ENCODE assay signal across 14 cellular contexts in the genomic region with DNA sequence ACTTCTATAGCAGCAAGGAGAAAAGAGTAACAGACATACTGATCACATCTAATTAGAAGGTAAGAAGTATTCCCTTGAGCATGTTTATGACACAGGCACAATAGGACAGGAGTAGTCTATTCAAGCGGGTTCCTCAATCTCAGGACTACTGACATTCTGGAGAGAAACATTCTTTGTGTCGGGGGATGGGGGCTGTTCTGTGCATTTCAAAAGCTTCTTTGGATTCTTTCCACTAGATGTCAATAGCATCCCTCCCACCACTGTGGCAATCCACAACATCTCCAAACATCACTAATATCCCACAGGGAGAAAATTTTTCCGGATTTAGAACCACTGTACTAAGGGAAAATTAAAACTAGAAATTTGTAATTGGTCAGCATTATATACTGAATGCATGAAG. TPM values are rescaled to one million over a fixed set of nuclear protein-coding genes. Genes with fewer than 3 reads are reported as not detected.
DNase-seq lines count a peak whose midpoint lies in the region; ATAC-seq and TF ChIP-seq lines count a peak whose summit lies in the region.
"Had no signal": no experiment of that assay in that cellular context is flagged by ENCODE, and none has a peak within 500 bp of the region (broad histone marks: within the 10 kb centered on the region; RNA-seq: fewer than 3 reads in every experiment).

No MANE protein-coding gene starts in this region.

- H3K9me3 Mint-ChIP-seq in chondrocyte (ENCODE audit: low read depth), result peaks cover 5% of the 10 kb centered on the region
- H3K9me3 Mint-ChIP-seq: activated T-helper 1 cell treated with anti-CD3 and anti-CD28 coated beads, Interleukin-12 subunit alpha, Interleukin-12 subunit beta, Interleukin-2, Interleukin-4 antibody, amounts not matched to agents 30 ng/mL and 10 ng/mL and 1 ng/mL, durations not matched to agents 14 hours and 24 hours and 36 hours; CD8-positive, alpha-beta T cell had no signal

- no peak overlapping the region for H3K4me3 Mint-ChIP-seq in chondrocyte (ENCODE audit: unreplicated experiment)
- H3K4me3 Mint-ChIP-seq: activated T-helper 1 cell treated with anti-CD3 and anti-CD28 coated beads, Interleukin-12 subunit alpha, Interleukin-12 subunit beta, Interleukin-2, Interleukin-4 antibody, amounts not matched to agents 30 ng/mL and 10 ng/mL and 1 ng/mL, durations not matched to agents 14 hours and 24 hours and 36 hours; CD8-positive, alpha-beta T cell; stimulated activated naive B cell treated with anti-CD40 and anti-IgM and Interleukin-4, amounts not matched to agents 10 μg/mL and 1 μg/mL and 100 μg/mL, for 72 hours had no signal

- ATAC-seq in GM21381 (IDR thresholded peaks at IDR 0.05; ENCODE audit: unreplicated experiment), result no peak
- ATAC-seq: body of pancreas; CD8-positive, alpha-beta T cell; stimulated activated naive B cell treated with anti-CD40 and anti-IgM and Interleukin-4, amounts not matched to agents 10 μg/mL and 1 μg/mL and 100 μg/mL, for 72 hours had no signal

- peak; percentile 68 for TF ChIP-seq CTCF in chondrocyte (IDR thresholded peaks at IDR 0.05)
- no peak for TF ChIP-seq CTCF in dorsolateral prefrontal cortex (IDR thresholded peaks at IDR 0.05 in 54 of 56, conservative IDR thresholded peaks at IDR 0.05 in 2 of 56; ENCODE audit: low read depth in 1 of 56, partially characterized antibody in 56 of 56)

- DNase-seq in Caki2 (ENCODE audit: low read depth) (peak; percentile 16), HS-27A (ENCODE audit: low read depth) (peak; percentile 54), chondrocyte (ENCODE audit: low spot score) (no peak), myocyte (ENCODE audit: low read depth) (peak; percentile 40), dorsolateral prefrontal cortex (no peak), DMS153 treated with DMSO at 0.1 percent for 48 hours (lab: John Stamatoyannopoulos, UW; ENCODE audit: unreplicated experiment) (no peak), NCI-H510A (lab: John Stamatoyannopoulos, UW) (no peak)
- DNase-seq: body of pancreas; CD8-positive, alpha-beta T cell; stimulated activated CD4-positive, alpha-beta T cell treated with anti-CD3 and anti-CD28 coated beads, Interleukin-1b, Interleukin-23, amount 100 ng/mL, for 48 hours; stimulated activated naive B cell treated with anti-CD40 and anti-IgM and Interleukin-4, amounts not matched to agents 10 μg/mL and 1 μg/mL and 100 μg/mL, for 72 hours had no signal

- no peak overlapping the region for H3K4me3 ChIP-seq in dorsolateral prefrontal cortex
- H3K4me3 ChIP-seq: body of pancreas, SK-N-MC had no signal

- peaks cover 7% of the 10 kb centered on the region for H3K4me1 Mint-ChIP-seq in chondrocyte (ENCODE audit: low read depth)
- H3K4me1 Mint-ChIP-seq: stimulated activated naive B cell treated with anti-CD40 and anti-IgM and Interleukin-4, amounts not matched to agents 10 μg/mL and 1 μg/mL and 100 μg/mL, for 72 hours had no signal

- H3K27me3 ChIP-seq in dorsolateral prefrontal cortex, result peaks cover 0 to 3% (median 0%) of the 10 kb centered on the region in 45 donors
- H3K27me3 ChIP-seq: body of pancreas had no signal

- H3K27ac Mint-ChIP-seq in chondrocyte (ENCODE audit: unreplicated experiment), result no peak overlapping the region
- H3K27ac Mint-ChIP-seq: activated T-helper 1 cell treated with anti-CD3 and anti-CD28 coated beads, Interleukin-12 subunit alpha, Interleukin-12 subunit beta, Interleukin-2, Interleukin-4 antibody, amounts not matched to agents 30 ng/mL and 10 ng/mL and 1 ng/mL, durations not matched to agents 14 hours and 24 hours and 36 hours; CD8-positive, alpha-beta T cell; stimulated activated naive B cell treated with anti-CD40 and anti-IgM and Interleukin-4, amounts not matched to agents 10 μg/mL and 1 μg/mL and 100 μg/mL, for 72 hours had no signal

- peaks cover 1% of the 10 kb centered on the region for H3K27me3 Mint-ChIP-seq in chondrocyte (ENCODE audit: low read depth)
- H3K27me3 Mint-ChIP-seq: stimulated activated naive B cell treated with anti-CD40 and anti-IgM and Interleukin-4, amounts not matched to agents 10 μg/mL and 1 μg/mL and 100 μg/mL, for 72 hours had no signal

- H3K36me3 Mint-ChIP-seq in chondrocyte (ENCODE audit: low read depth), result peaks cover 2% of the 10 kb centered on the region
- H3K36me3 Mint-ChIP-seq: CD8-positive, alpha-beta T cell; stimulated activated naive B cell treated with anti-CD40 and anti-IgM and Interleukin-4, amounts not matched to agents 10 μg/mL and 1 μg/mL and 100 μg/mL, for 72 hours had no signal

- in situ Hi-C loops in Caki2 (cut with HindIII; ENCODE audit: low pct_unique_long_range_greater_than_20kb, low sequenced_read_pairs), result no loop called here

- no peak overlapping the region for H3K27ac ChIP-seq in dorsolateral prefrontal cortex
- H3K27ac ChIP-seq: body of pancreas, SK-N-MC had no signal

- intact Hi-C loops in dorsolateral prefrontal cortex (cut with DNase I), result no loop called here

RNA-seq across cellular contexts. Expression of a gene that starts 56.9 kb away (rescaled TPM):
- under 0.01 and 0.35 TPM in 2 replicates for total RNA-seq in Caki2 (2014; rRNA removed; shearing (Covaris generic); ENCODE audit: low replicate concordance)
- total RNA-seq in chondrocyte (28.8 to 52.2 TPM (median 30.4 TPM) in 3 replicates), myocyte (34.5 and 44.7 TPM in 2 replicates), dorsolateral prefrontal cortex (1 to 10 TPM in 9 of 120 experiments, under 1 TPM in 111; 0.22 to 1.5 (median 0.61) TPM)
- polyA plus RNA-seq in myocyte (2012), result 35.7 TPM
- total RNA-seq: activated T-helper 1 cell treated with anti-CD3 and anti-CD28 coated beads, Interleukin-12 subunit alpha, Interleukin-12 subunit beta, Interleukin-2, Interleukin-4 antibody, amounts not matched to agents 30 ng/mL and 10 ng/mL and 1 ng/mL, durations not matched to agents 14 hours and 24 hours and 36 hours; CD8-positive, alpha-beta T cell had no signal

Comparison
In these comparisons a context has a peak if more than half of its experiments do, and no peak if none do; other contexts are left out.
1. DNase-seq: peak in Caki2 (single experiment), HS-27A (single experiment) and myocyte (single experiment); none in chondrocyte (single experiment), dorsolateral prefrontal cortex (0 of 10), DMS153 treated with DMSO at 0.1 percent for 48 hours (single experiment) and NCI-H510A (single experiment).
2. RNA of a gene that starts 56.9 kb away (total RNA-seq): 34.5 to 44.7 TPM in myocyte and 28.8 to 52.2 TPM in chondrocyte; 0.22 to 1.5 TPM in dorsolateral prefrontal cortex and under 0.01 to 0.35 TPM in Caki2; every median in the first group is over 10 times any median in the second.